In the genomic region with DNA sequence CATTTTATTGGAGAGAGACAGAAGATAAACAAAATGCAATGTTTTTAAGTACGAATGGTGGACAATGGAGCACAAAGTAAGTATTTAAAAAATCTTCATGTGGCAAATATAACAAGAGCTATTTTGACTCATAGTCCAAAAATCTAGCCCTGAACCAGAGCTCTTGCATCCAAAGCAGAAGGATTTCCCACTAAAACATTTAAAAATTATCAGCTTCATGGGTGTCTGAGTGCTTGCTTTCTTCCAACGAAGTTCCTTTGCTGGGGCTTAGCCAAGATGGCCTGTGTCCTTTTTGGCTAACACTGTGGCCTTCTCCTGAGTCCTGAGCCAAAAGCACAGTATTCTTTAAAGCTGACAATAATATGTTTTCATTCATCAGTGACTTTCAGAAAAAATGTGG, we compare ENCODE assay signal across 20 cellular contexts.
"Had no signal": no experiment of that assay in that cellular context is flagged by ENCODE, and none has a peak within 500 bp of the region (broad histone marks: within the 10 kb centered on the region; RNA-seq: fewer than 3 reads in every experiment).

No MANE protein-coding gene starts in this region.

- H3K27me3 Mint-ChIP-seq: activated CD4-positive, alpha-beta T cell treated with anti-CD3 and anti-CD28 coated beads, Interleukin-2, amount 10 ng/mL, durations not matched to agents 7 days and 5 days; activated naive CD4-positive, alpha-beta T cell treated with anti-CD3 and anti-CD28 coated beads, Interleukin-2, amount 50 U/mL, for 24 hours; stimulated activated memory B cell treated with anti-CD40 and anti-IgM and Interleukin-4, amounts not matched to agents 10 μg/mL and 1 μg/mL and 100 μg/mL, for 72 hours had no signal

- H3K36me3 Mint-ChIP-seq: activated naive CD4-positive, alpha-beta T cell treated with anti-CD3 and anti-CD28 coated beads, Interleukin-2, amount 50 U/mL, for 24 hours; natural killer cell; stimulated activated memory B cell treated with anti-CD40 and anti-IgM and Interleukin-4, amounts not matched to agents 10 μg/mL and 1 μg/mL and 100 μg/mL, for 72 hours had no signal

- H3K9me3 ChIP-seq: heart left ventricle, sigmoid colon, stomach, suprapubic skin, transverse colon had no signal

- ATAC-seq: activated CD4-positive, CD25-positive, alpha-beta regulatory T cell treated with anti-CD3 and anti-CD28 coated beads, Interleukin-2, amount 50 U/mL, for 24 hours; activated CD8-positive, alpha-beta T cell treated with anti-CD3 and anti-CD28 coated beads, Interleukin-2, amount 10 ng/mL, durations not matched to agents 7 days and 5 days; heart left ventricle; left ventricle myocardium superior; natural killer cell had no signal

- H3K27ac Mint-ChIP-seq: activated CD4-positive, alpha-beta T cell treated with anti-CD3 and anti-CD28 coated beads, Interleukin-2, amount 10 ng/mL, durations not matched to agents 7 days and 5 days; activated CD8-positive, alpha-beta T cell treated with anti-CD3 and anti-CD28 coated beads, Interleukin-2, amount 10 ng/mL, durations not matched to agents 7 days and 5 days; activated naive CD4-positive, alpha-beta T cell treated with anti-CD3 and anti-CD28 coated beads, Interleukin-2, amount 50 U/mL, for 24 hours; activated T-helper 1 cell treated with anti-CD3 and anti-CD28 coated beads, Interleukin-12 subunit alpha, Interleukin-12 subunit beta, Interleukin-2, Interleukin-4 antibody, amounts not matched to agents 30 ng/mL and 10 ng/mL and 1 ng/mL, durations not matched to agents 14 hours and 24 hours and 36 hours; natural killer cell; stimulated activated memory B cell treated with anti-CD40 and anti-IgM and Interleukin-4, amounts not matched to agents 10 μg/mL and 1 μg/mL and 100 μg/mL, for 72 hours had no signal

- H3K27me3 ChIP-seq: heart left ventricle, sigmoid colon, stomach, suprapubic skin, transverse colon had no signal

- H3K4me1 ChIP-seq: heart left ventricle, sigmoid colon, stomach, suprapubic skin, transverse colon had no signal

- DNase-seq: activated CD4-positive, alpha-beta T cell treated with anti-CD3 and anti-CD28 coated beads, Interleukin-2, amount 10 ng/mL, durations not matched to agents 7 days and 5 days; activated CD8-positive, alpha-beta T cell treated with anti-CD3 and anti-CD28 coated beads, Interleukin-2, amount 10 ng/mL, durations not matched to agents 7 days and 5 days; activated gamma-delta T cell treated with Interleukin-2 at 50 U/mL for 16 hours; aorta; cortex of kidney; heart left ventricle; left ventricle myocardium superior; mammary epithelial cell; midbrain; natural killer cell; sigmoid colon; stimulated activated CD4-positive, alpha-beta T cell treated with anti-CD3 and anti-CD28 coated beads, Interleukin-12 subunit alpha, Interleukin-12 subunit beta, amount 100 ng/mL, for 4 hours; stomach; transverse colon had no signal

- H3K36me3 ChIP-seq: heart left ventricle, sigmoid colon, stomach, suprapubic skin, transverse colon had no signal

- H3K4me1 Mint-ChIP-seq: activated CD4-positive, alpha-beta T cell treated with anti-CD3 and anti-CD28 coated beads, Interleukin-2, amount 10 ng/mL, durations not matched to agents 7 days and 5 days; activated naive CD4-positive, alpha-beta T cell treated with anti-CD3 and anti-CD28 coated beads, Interleukin-2, amount 50 U/mL, for 24 hours; natural killer cell; stimulated activated memory B cell treated with anti-CD40 and anti-IgM and Interleukin-4, amounts not matched to agents 10 μg/mL and 1 μg/mL and 100 μg/mL, for 72 hours had no signal

- H3K4me3 Mint-ChIP-seq: activated CD4-positive, alpha-beta T cell treated with anti-CD3 and anti-CD28 coated beads, Interleukin-2, amount 10 ng/mL, durations not matched to agents 7 days and 5 days; activated CD8-positive, alpha-beta T cell treated with anti-CD3 and anti-CD28 coated beads, Interleukin-2, amount 10 ng/mL, durations not matched to agents 7 days and 5 days; activated naive CD4-positive, alpha-beta T cell treated with anti-CD3 and anti-CD28 coated beads, Interleukin-2, amount 50 U/mL, for 24 hours; activated T-helper 1 cell treated with anti-CD3 and anti-CD28 coated beads, Interleukin-12 subunit alpha, Interleukin-12 subunit beta, Interleukin-2, Interleukin-4 antibody, amounts not matched to agents 30 ng/mL and 10 ng/mL and 1 ng/mL, durations not matched to agents 14 hours and 24 hours and 36 hours; natural killer cell; stimulated activated memory B cell treated with anti-CD40 and anti-IgM and Interleukin-4, amounts not matched to agents 10 μg/mL and 1 μg/mL and 100 μg/mL, for 72 hours had no signal

- H3K27ac ChIP-seq: heart left ventricle, sigmoid colon, stomach, suprapubic skin, transverse colon, VCaP had no signal

- H3K9me3 Mint-ChIP-seq: activated CD4-positive, alpha-beta T cell treated with anti-CD3 and anti-CD28 coated beads, Interleukin-2, amount 10 ng/mL, durations not matched to agents 7 days and 5 days; activated naive CD4-positive, alpha-beta T cell treated with anti-CD3 and anti-CD28 coated beads, Interleukin-2, amount 50 U/mL, for 24 hours; activated T-helper 1 cell treated with anti-CD3 and anti-CD28 coated beads, Interleukin-12 subunit alpha, Interleukin-12 subunit beta, Interleukin-2, Interleukin-4 antibody, amounts not matched to agents 30 ng/mL and 10 ng/mL and 1 ng/mL, durations not matched to agents 14 hours and 24 hours and 36 hours had no signal

- H3K4me3 ChIP-seq: heart left ventricle, sigmoid colon, stomach, suprapubic skin, transverse colon had no signal
